5 cellular contexts compared by ENCODE assay signal in genomic region chr11:15505155-15505554, GRCh38.
"Had no signal": no experiment of that assay in that cellular context is flagged by ENCODE, and none has a peak within 500 bp of the region (broad histone marks: within the 10 kb centered on the region; RNA-seq: fewer than 3 reads in every experiment).

No MANE protein-coding gene starts in this region.

- H3K4me2 ChIP-seq: GM23338 had no signal

- H3K4me3 ChIP-seq: GM23338, K562 had no signal

- H2AFZ ChIP-seq: GM23338 had no signal

- DNase-seq: H9, HCEC 1CT, IMR-90 had no signal
